Comparison of ENCODE assay signal across 8 cellular contexts in genomic region chr22:44337658-44338004, GRCh38. TPM values are rescaled to one million over a fixed set of nuclear protein-coding genes. Genes with fewer than 3 reads are reported as not detected.
DNase-seq lines count a peak whose midpoint lies in the region; ATAC-seq and TF ChIP-seq lines count a peak whose summit lies in the region.

No MANE protein-coding gene starts in this region.

- H3K4me3 Mint-ChIP-seq in brain = peak overlapping the region in 3 of 5 experiments; percentile 4 to 60 (median 22)

- H2BK120ac ChIP-seq in neuronal stem cell (ENCODE audit: low read depth, low read length) = peak overlapping the region; percentile 38

- no peak overlapping the region for H3K23ac ChIP-seq in neuronal stem cell (ENCODE audit: low read depth, low read length, poor library complexity)

- WGBS in neuronal stem cell (ENCODE audit: extremely low coverage in 2 of 2, insufficient read length in 2 of 2, insufficient replicate concordance in 1 of 2), 2 donors = no CpG with 5 or more reads among the region's 13 CpGs

- peak overlapping the region; percentile 56 for H3K9ac ChIP-seq in neuronal stem cell (ENCODE audit: low read depth, low read length, poor library complexity)

- TF ChIP-seq CTCF in brain (conservative IDR thresholded peaks at IDR 0.05) = no peak

- peak; percentile 74 for DNase-seq in EH (ENCODE audit: low read depth)
- peak; percentile 68 for DNase-seq in NCI-H146 treated with DMSO at 0.1 percent for 48 hours (lab: John Stamatoyannopoulos, UW; ENCODE audit: unreplicated experiment)
- DNase-seq in neuronal stem cell (ENCODE audit: low spot score) = no peak
- DNase-seq in T-helper 1 cell = no peak
- no peak for DNase-seq in effector memory CD4-positive, alpha-beta T cell
- DNase-seq in cerebellar cortex (ENCODE audit: low spot score) = no peak

- peak overlapping the region; percentile 26 for H3K27ac ChIP-seq in neuronal stem cell (replicated peaks; ENCODE audit: low read length)
- no peak overlapping the region for H3K27ac ChIP-seq in effector memory CD4-positive, alpha-beta T cell (ENCODE audit: insufficient read depth, low read length, poor library complexity, severe bottlenecking)

- peak overlapping the region; percentile 21 for H3K4me2 ChIP-seq in neuronal stem cell (ENCODE audit: insufficient read depth, low read length, poor library complexity, severe bottlenecking)

- H3K4ac ChIP-seq in neuronal stem cell (ENCODE audit: low read length) = no peak overlapping the region

- H3K27me3 ChIP-seq in neuronal stem cell (ENCODE audit: control insufficient read depth in 3 of 3, insufficient read depth in 3 of 3, low read depth in 1 of 3, low read length in 3 of 3) = peaks cover 0 to 72% (median 11%) of the 10 kb centered on the region in 3 experiments
- H3K27me3 ChIP-seq in effector memory CD4-positive, alpha-beta T cell (replicated peaks; ENCODE audit: control insufficient read depth, insufficient read depth, low read length, poor library complexity, severe bottlenecking) = peaks cover 8% of the 10 kb centered on the region

- H3K4me1 ChIP-seq in neuronal stem cell (ENCODE audit: control insufficient read depth in 2 of 2, insufficient read depth in 1 of 2, low read depth in 1 of 2, low read length in 2 of 2) = peaks cover 13 to 22% of the 10 kb centered on the region in 2 donors
- no peaks in the 10 kb centered on the region for H3K4me1 ChIP-seq in effector memory CD4-positive, alpha-beta T cell (ENCODE audit: control insufficient read depth, insufficient read depth, low read length, poor library complexity, severe bottlenecking)

- no peak overlapping the region for H2BK5ac ChIP-seq in neuronal stem cell (ENCODE audit: low read length)

- no peaks in the 10 kb centered on the region for H3K36me3 ChIP-seq in neuronal stem cell (replicated peaks in 1 of 2; ENCODE audit: control insufficient read depth in 2 of 2, insufficient read depth in 2 of 2, low read length in 2 of 2)
- H3K36me3 ChIP-seq in effector memory CD4-positive, alpha-beta T cell (ENCODE audit: control insufficient read depth, insufficient read depth, low read length) = no peaks in the 10 kb centered on the region

- H3K9me3 ChIP-seq in neuronal stem cell (replicated peaks in 1 of 2; ENCODE audit: control insufficient read depth in 2 of 2, insufficient read depth in 1 of 2, low read depth in 1 of 2, low read length in 2 of 2) = no peaks in the 10 kb centered on the region
- H3K9me3 ChIP-seq in effector memory CD4-positive, alpha-beta T cell (ENCODE audit: control insufficient read depth, low read length) = no peaks in the 10 kb centered on the region

- H3K27me3 Mint-ChIP-seq in brain = peaks cover 6% of the 10 kb centered on the region

- no peak overlapping the region for H3K4me3 ChIP-seq in neuronal stem cell (ENCODE audit: low read length in 2 of 2)
- no peak overlapping the region for H3K4me3 ChIP-seq in effector memory CD4-positive, alpha-beta T cell (ENCODE audit: insufficient read depth, low read depth, low read length, poor library complexity, severe bottlenecking)

- H3K79me1 ChIP-seq in neuronal stem cell (ENCODE audit: low read depth, low read length) = peaks cover 5% of the 10 kb centered on the region

- ATAC-seq in GM18870 (IDR thresholded peaks at IDR 0.05; ENCODE audit: unreplicated experiment) = no peak

- H3K14ac ChIP-seq in neuronal stem cell (ENCODE audit: low read length) = no peak overlapping the region

- peak overlapping the region in 4 of 5 experiments; percentile 52 to 94 (median 80) for H3K27ac Mint-ChIP-seq in brain

- peaks cover 17% of the 10 kb centered on the region for H3K4me1 Mint-ChIP-seq in brain

- no peak overlapping the region for H4K8ac ChIP-seq in neuronal stem cell (ENCODE audit: low read depth, low read length)

- no peaks in the 10 kb centered on the region for H3K36me3 Mint-ChIP-seq in brain

- H2AFZ ChIP-seq in neuronal stem cell (ENCODE audit: low read length) = peak overlapping the region; percentile 51

- H3K18ac ChIP-seq in neuronal stem cell (ENCODE audit: low read length) = peak overlapping the region; percentile 81

- H3K9me3 Mint-ChIP-seq in brain = no peaks in the 10 kb centered on the region

- H2BK15ac ChIP-seq in neuronal stem cell (ENCODE audit: low read length) = peak overlapping the region; percentile 42

- H2BK12ac ChIP-seq in neuronal stem cell (ENCODE audit: low read length) = no peak overlapping the region

- peak overlapping the region; percentile 92 for H2AK5ac ChIP-seq in neuronal stem cell (ENCODE audit: low read depth, low read length)

- no peak overlapping the region for H4K91ac ChIP-seq in neuronal stem cell (ENCODE audit: low read depth, low read length, poor library complexity)

RNA-seq across cellular contexts. Expression of gene SHISAL1, which starts 24.9 kb away (rescaled TPM):
- 22.9 TPM for polyA plus RNA-seq in brain (ENCODE audit: insufficient read depth, low read depth, low replicate concordance)
- 3.6 TPM for polyA plus RNA-seq in neuronal stem cell (2013, experiment 1 of 2)
- 3.6 TPM for polyA plus RNA-seq in neuronal stem cell (2013, experiment 2 of 2)

Comparison
In these comparisons a context has a peak if more than half of its experiments do, and no peak if none do; other contexts are left out.
1. DNase-seq: peak in EH (single experiment) and NCI-H146 treated with DMSO at 0.1 percent for 48 hours (single experiment); none in neuronal stem cell (single experiment), T-helper 1 cell (0 of 5), effector memory CD4-positive, alpha-beta T cell (0 of 3) and cerebellar cortex (single experiment).